ENCODE assay signal across 1 cellular context in the genomic region with DNA sequence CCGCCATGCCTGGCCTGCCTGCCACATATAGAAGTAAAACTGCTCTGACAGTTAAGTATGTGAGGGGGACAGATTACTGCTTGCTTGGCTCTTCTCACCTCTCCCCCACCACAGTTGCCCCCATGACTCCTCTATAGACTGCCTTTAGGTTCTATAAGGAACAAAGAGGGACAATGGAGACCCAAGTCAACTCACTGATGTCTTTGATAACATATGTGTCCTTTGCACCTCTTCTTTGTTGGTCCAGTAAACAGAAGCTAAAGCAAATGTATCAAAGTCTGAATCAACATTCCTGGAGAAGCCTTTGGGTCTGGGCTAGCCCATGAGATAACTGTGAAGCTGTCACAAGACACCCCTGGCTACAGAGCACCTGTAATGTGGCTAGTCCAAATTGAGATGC.
TF ChIP-seq lines count a peak whose summit lies in the region.

No MANE protein-coding gene starts in this region.

TF ChIP-seq in HepG2, 621 proteins besides CTCF, POLR2A, EP300 and RAD21 (continued from another document and continues in another):
- peak; percentile 80; the same call in 1 of the 2 replicates for TF ChIP-seq NCOR1 (IDR thresholded peaks at IDR 0.05; ENCODE audit: borderline replicate concordance, low read length)
- peak; percentile 72; the same call in 1 of the 2 replicates for TF ChIP-seq ZNF607 (CRISPR knock-in tag; IDR thresholded peaks at IDR 0.05; ENCODE audit: borderline replicate concordance)
- TF ChIP-seq ZNF256 (CRISPR knock-in tag; conservative IDR thresholded peaks at IDR 0.05), result no peak
- TF ChIP-seq, protein P1, sequence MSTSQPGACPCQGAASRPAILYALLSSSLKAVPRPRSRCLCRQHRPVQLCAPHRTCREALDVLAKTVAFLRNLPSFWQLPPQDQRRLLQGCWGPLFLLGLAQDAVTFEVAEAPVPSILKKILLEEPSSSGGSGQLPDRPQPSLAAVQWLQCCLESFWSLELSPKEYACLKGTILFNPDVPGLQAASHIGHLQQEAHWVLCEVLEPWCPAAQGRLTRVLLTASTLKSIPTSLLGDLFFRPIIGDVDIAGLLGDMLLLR (CRISPR knock-in tag; IDR thresholded peaks at IDR 0.05), result no peak
- TF ChIP-seq, protein P2, sequence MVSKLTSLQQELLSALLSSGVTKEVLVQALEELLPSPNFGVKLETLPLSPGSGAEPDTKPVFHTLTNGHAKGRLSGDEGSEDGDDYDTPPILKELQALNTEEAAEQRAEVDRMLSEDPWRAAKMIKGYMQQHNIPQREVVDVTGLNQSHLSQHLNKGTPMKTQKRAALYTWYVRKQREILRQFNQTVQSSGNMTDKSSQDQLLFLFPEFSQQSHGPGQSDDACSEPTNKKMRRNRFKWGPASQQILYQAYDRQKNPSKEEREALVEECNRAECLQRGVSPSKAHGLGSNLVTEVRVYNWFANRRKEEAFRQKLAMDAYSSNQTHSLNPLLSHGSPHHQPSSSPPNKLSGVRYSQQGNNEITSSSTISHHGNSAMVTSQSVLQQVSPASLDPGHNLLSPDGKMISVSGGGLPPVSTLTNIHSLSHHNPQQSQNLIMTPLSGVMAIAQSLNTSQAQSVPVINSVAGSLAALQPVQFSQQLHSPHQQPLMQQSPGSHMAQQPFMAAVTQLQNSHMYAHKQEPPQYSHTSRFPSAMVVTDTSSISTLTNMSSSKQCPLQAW (CRISPR knock-in tag; IDR thresholded peaks at IDR 0.05), result peak; percentile 87
- peak; percentile 91 for TF ChIP-seq KDM6A (CRISPR knock-in tag; IDR thresholded peaks at IDR 0.05; ENCODE audit: low read depth)
- TF ChIP-seq, protein P3, sequence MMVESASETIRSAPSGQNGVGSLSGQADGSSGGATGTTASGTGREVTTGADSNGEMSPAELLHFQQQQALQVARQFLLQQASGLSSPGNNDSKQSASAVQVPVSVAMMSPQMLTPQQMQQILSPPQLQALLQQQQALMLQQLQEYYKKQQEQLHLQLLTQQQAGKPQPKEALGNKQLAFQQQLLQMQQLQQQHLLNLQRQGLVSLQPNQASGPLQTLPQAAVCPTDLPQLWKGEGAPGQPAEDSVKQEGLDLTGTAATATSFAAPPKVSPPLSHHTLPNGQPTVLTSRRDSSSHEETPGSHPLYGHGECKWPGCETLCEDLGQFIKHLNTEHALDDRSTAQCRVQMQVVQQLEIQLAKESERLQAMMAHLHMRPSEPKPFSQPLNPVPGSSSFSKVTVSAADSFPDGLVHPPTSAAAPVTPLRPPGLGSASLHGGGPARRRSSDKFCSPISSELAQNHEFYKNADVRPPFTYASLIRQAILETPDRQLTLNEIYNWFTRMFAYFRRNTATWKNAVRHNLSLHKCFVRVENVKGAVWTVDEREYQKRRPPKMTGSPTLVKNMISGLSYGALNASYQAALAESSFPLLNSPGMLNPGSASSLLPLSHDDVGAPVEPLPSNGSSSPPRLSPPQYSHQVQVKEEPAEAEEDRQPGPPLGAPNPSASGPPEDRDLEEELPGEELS (CRISPR knock-in tag; IDR thresholded peaks at IDR 0.05), result peak; percentile 84
- peak; percentile 54 for TF ChIP-seq WIZ (CRISPR knock-in tag; IDR thresholded peaks at IDR 0.05)
- TF ChIP-seq NR2F6 (IDR thresholded peaks at IDR 0.05), result no peak
- TF ChIP-seq NR2F6 (CRISPR knock-in tag; IDR thresholded peaks at IDR 0.05), result peak; percentile 50; the same call in 1 of the 2 replicates
- TF ChIP-seq ZBTB7B (CRISPR knock-in tag; IDR thresholded peaks at IDR 0.05), result 0 out of 2 replicates have a peak, but pooled peaks have one; percentile 47
- peak; percentile 94 for TF ChIP-seq SOX5 (CRISPR knock-in tag; IDR thresholded peaks at IDR 0.05; ENCODE audit: borderline replicate concordance)
- TF ChIP-seq RCOR2 (CRISPR knock-in tag; IDR thresholded peaks at IDR 0.05), result 0 out of 2 replicates have a peak, but pooled peaks have one; percentile 54
- no peak for TF ChIP-seq ZNF672 (CRISPR knock-in tag; IDR thresholded peaks at IDR 0.05)
- peak; percentile 59; the same call in 1 of the 2 replicates for TF ChIP-seq ZNF331 (CRISPR knock-in tag; IDR thresholded peaks at IDR 0.05)
- no peak for TF ChIP-seq ARHGAP35 (CRISPR knock-in tag; IDR thresholded peaks at IDR 0.05; ENCODE audit: borderline replicate concordance)
- peak; percentile 77 for TF ChIP-seq ZMYM3 (CRISPR knock-in tag; IDR thresholded peaks at IDR 0.05)
- 0 out of 2 replicates have a peak, but pooled peaks have one; percentile 38 for TF ChIP-seq ZNF234 (CRISPR knock-in tag; conservative IDR thresholded peaks at IDR 0.05)
- TF ChIP-seq, protein P4, sequence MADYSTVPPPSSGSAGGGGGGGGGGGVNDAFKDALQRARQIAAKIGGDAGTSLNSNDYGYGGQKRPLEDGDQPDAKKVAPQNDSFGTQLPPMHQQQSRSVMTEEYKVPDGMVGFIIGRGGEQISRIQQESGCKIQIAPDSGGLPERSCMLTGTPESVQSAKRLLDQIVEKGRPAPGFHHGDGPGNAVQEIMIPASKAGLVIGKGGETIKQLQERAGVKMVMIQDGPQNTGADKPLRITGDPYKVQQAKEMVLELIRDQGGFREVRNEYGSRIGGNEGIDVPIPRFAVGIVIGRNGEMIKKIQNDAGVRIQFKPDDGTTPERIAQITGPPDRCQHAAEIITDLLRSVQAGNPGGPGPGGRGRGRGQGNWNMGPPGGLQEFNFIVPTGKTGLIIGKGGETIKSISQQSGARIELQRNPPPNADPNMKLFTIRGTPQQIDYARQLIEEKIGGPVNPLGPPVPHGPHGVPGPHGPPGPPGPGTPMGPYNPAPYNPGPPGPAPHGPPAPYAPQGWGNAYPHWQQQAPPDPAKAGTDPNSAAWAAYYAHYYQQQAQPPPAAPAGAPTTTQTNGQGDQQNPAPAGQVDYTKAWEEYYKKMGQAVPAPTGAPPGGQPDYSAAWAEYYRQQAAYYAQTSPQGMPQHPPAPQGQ (CRISPR knock-in tag; IDR thresholded peaks at IDR 0.05; ENCODE audit: borderline replicate concordance), result no peak
- peak; percentile 84 for TF ChIP-seq GATAD2A (CRISPR knock-in tag; IDR thresholded peaks at IDR 0.05)
- no peak for TF ChIP-seq FOSL2 (CRISPR knock-in tag; IDR thresholded peaks at IDR 0.05)
- TF ChIP-seq, protein P5, sequence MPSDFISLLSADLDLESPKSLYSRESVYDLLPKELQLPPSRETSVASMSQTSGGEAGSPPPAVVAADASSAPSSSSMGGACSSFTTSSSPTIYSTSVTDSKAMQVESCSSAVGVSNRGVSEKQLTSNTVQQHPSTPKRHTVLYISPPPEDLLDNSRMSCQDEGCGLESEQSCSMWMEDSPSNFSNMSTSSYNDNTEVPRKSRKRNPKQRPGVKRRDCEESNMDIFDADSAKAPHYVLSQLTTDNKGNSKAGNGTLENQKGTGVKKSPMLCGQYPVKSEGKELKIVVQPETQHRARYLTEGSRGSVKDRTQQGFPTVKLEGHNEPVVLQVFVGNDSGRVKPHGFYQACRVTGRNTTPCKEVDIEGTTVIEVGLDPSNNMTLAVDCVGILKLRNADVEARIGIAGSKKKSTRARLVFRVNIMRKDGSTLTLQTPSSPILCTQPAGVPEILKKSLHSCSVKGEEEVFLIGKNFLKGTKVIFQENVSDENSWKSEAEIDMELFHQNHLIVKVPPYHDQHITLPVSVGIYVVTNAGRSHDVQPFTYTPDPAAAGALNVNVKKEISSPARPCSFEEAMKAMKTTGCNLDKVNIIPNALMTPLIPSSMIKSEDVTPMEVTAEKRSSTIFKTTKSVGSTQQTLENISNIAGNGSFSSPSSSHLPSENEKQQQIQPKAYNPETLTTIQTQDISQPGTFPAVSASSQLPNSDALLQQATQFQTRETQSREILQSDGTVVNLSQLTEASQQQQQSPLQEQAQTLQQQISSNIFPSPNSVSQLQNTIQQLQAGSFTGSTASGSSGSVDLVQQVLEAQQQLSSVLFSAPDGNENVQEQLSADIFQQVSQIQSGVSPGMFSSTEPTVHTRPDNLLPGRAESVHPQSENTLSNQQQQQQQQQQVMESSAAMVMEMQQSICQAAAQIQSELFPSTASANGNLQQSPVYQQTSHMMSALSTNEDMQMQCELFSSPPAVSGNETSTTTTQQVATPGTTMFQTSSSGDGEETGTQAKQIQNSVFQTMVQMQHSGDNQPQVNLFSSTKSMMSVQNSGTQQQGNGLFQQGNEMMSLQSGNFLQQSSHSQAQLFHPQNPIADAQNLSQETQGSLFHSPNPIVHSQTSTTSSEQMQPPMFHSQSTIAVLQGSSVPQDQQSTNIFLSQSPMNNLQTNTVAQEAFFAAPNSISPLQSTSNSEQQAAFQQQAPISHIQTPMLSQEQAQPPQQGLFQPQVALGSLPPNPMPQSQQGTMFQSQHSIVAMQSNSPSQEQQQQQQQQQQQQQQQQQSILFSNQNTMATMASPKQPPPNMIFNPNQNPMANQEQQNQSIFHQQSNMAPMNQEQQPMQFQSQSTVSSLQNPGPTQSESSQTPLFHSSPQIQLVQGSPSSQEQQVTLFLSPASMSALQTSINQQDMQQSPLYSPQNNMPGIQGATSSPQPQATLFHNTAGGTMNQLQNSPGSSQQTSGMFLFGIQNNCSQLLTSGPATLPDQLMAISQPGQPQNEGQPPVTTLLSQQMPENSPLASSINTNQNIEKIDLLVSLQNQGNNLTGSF (CRISPR knock-in tag; IDR thresholded peaks at IDR 0.05), result no peak
- TF ChIP-seq, protein P6, sequence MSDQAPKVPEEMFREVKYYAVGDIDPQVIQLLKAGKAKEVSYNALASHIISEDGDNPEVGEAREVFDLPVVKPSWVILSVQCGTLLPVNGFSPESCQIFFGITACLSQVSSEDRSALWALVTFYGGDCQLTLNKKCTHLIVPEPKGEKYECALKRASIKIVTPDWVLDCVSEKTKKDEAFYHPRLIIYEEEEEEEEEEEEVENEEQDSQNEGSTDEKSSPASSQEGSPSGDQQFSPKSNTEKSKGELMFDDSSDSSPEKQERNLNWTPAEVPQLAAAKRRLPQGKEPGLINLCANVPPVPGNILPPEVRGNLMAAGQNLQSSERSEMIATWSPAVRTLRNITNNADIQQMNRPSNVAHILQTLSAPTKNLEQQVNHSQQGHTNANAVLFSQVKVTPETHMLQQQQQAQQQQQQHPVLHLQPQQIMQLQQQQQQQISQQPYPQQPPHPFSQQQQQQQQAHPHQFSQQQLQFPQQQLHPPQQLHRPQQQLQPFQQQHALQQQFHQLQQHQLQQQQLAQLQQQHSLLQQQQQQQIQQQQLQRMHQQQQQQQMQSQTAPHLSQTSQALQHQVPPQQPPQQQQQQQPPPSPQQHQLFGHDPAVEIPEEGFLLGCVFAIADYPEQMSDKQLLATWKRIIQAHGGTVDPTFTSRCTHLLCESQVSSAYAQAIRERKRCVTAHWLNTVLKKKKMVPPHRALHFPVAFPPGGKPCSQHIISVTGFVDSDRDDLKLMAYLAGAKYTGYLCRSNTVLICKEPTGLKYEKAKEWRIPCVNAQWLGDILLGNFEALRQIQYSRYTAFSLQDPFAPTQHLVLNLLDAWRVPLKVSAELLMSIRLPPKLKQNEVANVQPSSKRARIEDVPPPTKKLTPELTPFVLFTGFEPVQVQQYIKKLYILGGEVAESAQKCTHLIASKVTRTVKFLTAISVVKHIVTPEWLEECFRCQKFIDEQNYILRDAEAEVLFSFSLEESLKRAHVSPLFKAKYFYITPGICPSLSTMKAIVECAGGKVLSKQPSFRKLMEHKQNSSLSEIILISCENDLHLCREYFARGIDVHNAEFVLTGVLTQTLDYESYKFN (CRISPR knock-in tag; conservative IDR thresholded peaks at IDR 0.05), result peak; percentile 97
- peak; percentile 76; the same call in 1 of the 2 replicates for TF ChIP-seq FOXJ3 (CRISPR knock-in tag; IDR thresholded peaks at IDR 0.05; ENCODE audit: borderline replicate concordance)
- peak; percentile 87 for TF ChIP-seq SKI (IDR thresholded peaks at IDR 0.05; ENCODE audit: partially characterized antibody)
- TF ChIP-seq SMARCC2 (IDR thresholded peaks at IDR 0.05), result 0 out of 2 replicates have a peak, but pooled peaks have one; percentile 52
- peak; percentile 73 for TF ChIP-seq NFIC (IDR thresholded peaks at IDR 0.05; ENCODE audit: low read length)
- no peak; the same call in 1 of the 2 replicates for TF ChIP-seq ZKSCAN5 (CRISPR knock-in tag; IDR thresholded peaks at IDR 0.05)
- TF ChIP-seq, protein P7, sequence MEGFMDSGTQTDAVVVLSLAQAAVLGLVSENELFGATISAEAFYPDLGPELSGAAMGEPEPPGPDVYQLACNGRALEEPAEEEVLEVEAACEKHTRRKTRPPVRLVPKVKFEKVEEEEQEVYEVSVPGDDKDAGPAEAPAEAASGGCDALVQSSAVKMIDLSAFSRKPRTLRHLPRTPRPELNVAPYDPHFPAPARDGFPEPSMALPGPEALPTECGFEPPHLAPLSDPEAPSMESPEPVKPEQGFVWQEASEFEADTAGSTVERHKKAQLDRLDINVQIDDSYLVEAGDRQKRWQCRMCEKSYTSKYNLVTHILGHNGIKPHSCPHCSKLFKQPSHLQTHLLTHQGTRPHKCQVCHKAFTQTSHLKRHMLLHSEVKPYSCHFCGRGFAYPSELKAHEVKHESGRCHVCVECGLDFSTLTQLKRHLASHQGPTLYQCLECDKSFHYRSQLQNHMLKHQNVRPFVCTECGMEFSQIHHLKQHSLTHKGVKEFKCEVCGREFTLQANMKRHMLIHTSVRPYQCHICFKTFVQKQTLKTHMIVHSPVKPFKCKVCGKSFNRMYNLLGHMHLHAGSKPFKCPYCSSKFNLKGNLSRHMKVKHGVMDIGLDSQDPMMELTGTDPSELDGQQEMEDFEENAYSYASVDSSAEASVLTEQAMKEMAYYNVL (CRISPR knock-in tag; IDR thresholded peaks at IDR 0.05; ENCODE audit: borderline replicate concordance), result peak; percentile 58; the same call in 1 of the 2 replicates
- no peak for TF ChIP-seq ZNF282 (IDR thresholded peaks at IDR 0.05; ENCODE audit: partially characterized antibody)
- peak; percentile 86 for TF ChIP-seq FOXO1 (CRISPR knock-in tag; IDR thresholded peaks at IDR 0.05)
- TF ChIP-seq ZMYM4 (CRISPR knock-in tag; IDR thresholded peaks at IDR 0.05), result peak; percentile 91
- TF ChIP-seq, protein P8, sequence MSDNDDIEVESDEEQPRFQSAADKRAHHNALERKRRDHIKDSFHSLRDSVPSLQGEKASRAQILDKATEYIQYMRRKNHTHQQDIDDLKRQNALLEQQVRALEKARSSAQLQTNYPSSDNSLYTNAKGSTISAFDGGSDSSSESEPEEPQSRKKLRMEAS (IDR thresholded peaks at IDR 0.05), result peak; percentile 40; the same call in 1 of the 2 replicates
- TF ChIP-seq CHD4 (IDR thresholded peaks at IDR 0.05; ENCODE audit: borderline replicate concordance, low read length), result peak; percentile 85; the same call in 1 of the 2 replicates
- TF ChIP-seq, protein P9, sequence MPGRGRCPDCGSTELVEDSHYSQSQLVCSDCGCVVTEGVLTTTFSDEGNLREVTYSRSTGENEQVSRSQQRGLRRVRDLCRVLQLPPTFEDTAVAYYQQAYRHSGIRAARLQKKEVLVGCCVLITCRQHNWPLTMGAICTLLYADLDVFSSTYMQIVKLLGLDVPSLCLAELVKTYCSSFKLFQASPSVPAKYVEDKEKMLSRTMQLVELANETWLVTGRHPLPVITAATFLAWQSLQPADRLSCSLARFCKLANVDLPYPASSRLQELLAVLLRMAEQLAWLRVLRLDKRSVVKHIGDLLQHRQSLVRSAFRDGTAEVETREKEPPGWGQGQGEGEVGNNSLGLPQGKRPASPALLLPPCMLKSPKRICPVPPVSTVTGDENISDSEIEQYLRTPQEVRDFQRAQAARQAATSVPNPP (CRISPR knock-in tag; IDR thresholded peaks at IDR 0.05), result 0 out of 2 replicates have a peak, but pooled peaks have one; percentile 47
